7 cellular contexts compared by ENCODE assay signal in the genomic region with DNA sequence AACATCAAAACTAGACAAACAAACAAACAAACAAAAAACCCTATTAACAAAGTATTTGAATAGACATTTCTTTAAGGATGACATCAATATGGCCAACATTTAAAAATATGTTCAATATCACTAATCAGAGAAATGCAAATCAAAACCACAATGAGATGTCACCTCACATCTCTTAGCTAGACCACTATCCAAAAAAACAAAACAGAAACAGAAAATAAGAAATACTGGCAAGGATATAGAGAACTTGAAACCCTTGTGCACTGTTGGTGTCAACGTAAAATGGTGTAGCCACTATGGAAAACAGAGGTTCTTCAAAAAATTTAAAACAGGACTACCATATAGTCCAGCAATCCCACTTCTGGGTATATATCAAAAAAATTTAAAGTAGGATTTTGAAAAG.
ATAC-seq lines count a peak whose summit lies in the region.

No MANE protein-coding gene starts in this region.

- ATAC-seq in GM18517 (IDR thresholded peaks at IDR 0.05; ENCODE audit: unreplicated experiment) = peak; percentile 89
- ATAC-seq in GM19324 (IDR thresholded peaks at IDR 0.05; ENCODE audit: low FRiP score, unreplicated experiment) = peak; percentile 66
- peak; percentile 70 for ATAC-seq in GM21381 (IDR thresholded peaks at IDR 0.05; ENCODE audit: unreplicated experiment)
- ATAC-seq in GM21786 (IDR thresholded peaks at IDR 0.05; ENCODE audit: unreplicated experiment) = peak; percentile 59
- ATAC-seq in HG02884 (IDR thresholded peaks at IDR 0.05; ENCODE audit: unreplicated experiment) = peak; percentile 47
- ATAC-seq in HG03108 (IDR thresholded peaks at IDR 0.05; ENCODE audit: unreplicated experiment) = peak; percentile 64
- ATAC-seq in HG03457 (IDR thresholded peaks at IDR 0.05; ENCODE audit: unreplicated experiment) = peak; percentile 85

Comparison
In these comparisons a context has a peak if more than half of its experiments do, and no peak if none do; other contexts are left out.
1. Peak in every context shown above with its lines: ATAC-seq.